24 cellular contexts compared by ENCODE assay signal in genomic region chr1:173005196-173005864, GRCh38. TPM values are rescaled to one million over a fixed set of nuclear protein-coding genes. Genes with fewer than 3 reads are reported as not detected.
DNase-seq lines count a peak whose midpoint lies in the region; ATAC-seq and TF ChIP-seq lines count a peak whose summit lies in the region.
"Had no signal": no experiment of that assay in that cellular context is flagged by ENCODE, and none has a peak within 500 bp of the region (broad histone marks: within the 10 kb centered on the region; RNA-seq: fewer than 3 reads in every experiment).

No MANE protein-coding gene starts in this region.

- H3K4me3 Mint-ChIP-seq in CD4-positive, alpha-beta T cell = no peak overlapping the region
- H3K4me3 Mint-ChIP-seq: activated CD4-positive, alpha-beta T cell treated with anti-CD3 and anti-CD28 coated beads for 36 hours; activated CD8-positive, alpha-beta memory T cell treated with anti-CD3 and anti-CD28 coated beads, Interleukin-2, amount 10 ng/mL, durations not matched to agents 7 days and 5 days; activated naive CD8-positive, alpha-beta T cell treated with anti-CD3 and anti-CD28 coated beads for 36 hours; activated T-helper 17 cell treated with anti-CD3 and anti-CD28 coated beads, Interleukin-2, amount 50 U/mL, for 72 hours; brain; neural progenitor cell; stimulated activated naive CD8-positive, alpha-beta T cell treated with anti-CD3 and anti-CD28 coated beads, Interleukin-15, amount 100 ng/mL, for 72 hours had no signal

- in situ Hi-C loops in brain microvascular endothelial cell (cut with HindIII; ENCODE audit: low pct_ligation_motif_present, low sequenced_read_pairs) = no loop called here

- no peaks in the 10 kb centered on the region for H3K27me3 Mint-ChIP-seq in CD4-positive, alpha-beta T cell
- H3K27me3 Mint-ChIP-seq: activated CD4-positive, alpha-beta T cell treated with anti-CD3 and anti-CD28 coated beads for 36 hours; activated CD8-positive, alpha-beta memory T cell treated with anti-CD3 and anti-CD28 coated beads, Interleukin-2, amount 10 ng/mL, durations not matched to agents 7 days and 5 days; activated naive CD8-positive, alpha-beta T cell treated with anti-CD3 and anti-CD28 coated beads for 36 hours; activated T-helper 17 cell treated with anti-CD3 and anti-CD28 coated beads, Interleukin-2, amount 50 U/mL, for 72 hours; brain; stimulated activated naive CD8-positive, alpha-beta T cell treated with anti-CD3 and anti-CD28 coated beads, Interleukin-15, amount 100 ng/mL, for 72 hours had no signal

- H3K27me3 ChIP-seq in brain microvascular endothelial cell (replicated peaks) = no peaks in the 10 kb centered on the region
- H3K27me3 ChIP-seq in CD4-positive, alpha-beta T cell (ENCODE audit: control insufficient read depth, insufficient read depth, low read length) = no peaks in the 10 kb centered on the region
- H3K27me3 ChIP-seq: left lung, neural progenitor cell, tibial nerve had no signal

- H3K27ac Mint-ChIP-seq in CD4-positive, alpha-beta T cell = no peak overlapping the region
- H3K27ac Mint-ChIP-seq: activated CD4-positive, alpha-beta T cell treated with anti-CD3 and anti-CD28 coated beads for 36 hours; activated CD8-positive, alpha-beta memory T cell treated with anti-CD3 and anti-CD28 coated beads, Interleukin-2, amount 10 ng/mL, durations not matched to agents 7 days and 5 days; activated naive CD8-positive, alpha-beta T cell treated with anti-CD3 and anti-CD28 coated beads for 36 hours; activated T-helper 17 cell treated with anti-CD3 and anti-CD28 coated beads, Interleukin-2, amount 50 U/mL, for 72 hours; brain; neural progenitor cell; stimulated activated naive CD8-positive, alpha-beta T cell treated with anti-CD3 and anti-CD28 coated beads, Interleukin-15, amount 100 ng/mL, for 72 hours had no signal

- H3K4me1 Mint-ChIP-seq in CD4-positive, alpha-beta T cell (ENCODE audit: low read depth) = peaks cover 12% of the 10 kb centered on the region
- H3K4me1 Mint-ChIP-seq: activated CD8-positive, alpha-beta memory T cell treated with anti-CD3 and anti-CD28 coated beads, Interleukin-2, amount 10 ng/mL, durations not matched to agents 7 days and 5 days; brain; neural progenitor cell had no signal

- peaks cover 4% of the 10 kb centered on the region for H3K9me3 ChIP-seq in CD4-positive, alpha-beta T cell (ENCODE audit: control insufficient read depth, low read length)

- TF ChIP-seq CTCF in brain microvascular endothelial cell (IDR thresholded peaks at IDR 0.05; ENCODE audit: low read depth, low read length, missing control alignments) = peak; percentile 15
- no peak for TF ChIP-seq CTCF in CD4-positive, alpha-beta T cell (IDR thresholded peaks at IDR 0.05)

- POLR2A ChIA-PET in CD4-positive, alpha-beta T cell (lab: Charles Lee) = no interaction called here

- H3K4me3 ChIP-seq in Jurkat, Clone E6-1 (ENCODE audit: low read length) = no peak overlapping the region
- H3K4me3 ChIP-seq in brain microvascular endothelial cell (ENCODE audit: low read depth, low read length) = no peak overlapping the region
- H3K4me3 ChIP-seq: left lung, neural progenitor cell, smooth muscle cell, tibial nerve had no signal

- H3K9me3 Mint-ChIP-seq in CD4-positive, alpha-beta T cell = no peaks in the 10 kb centered on the region
- H3K9me3 Mint-ChIP-seq: neural progenitor cell had no signal

- DNase-seq in EH (ENCODE audit: low read depth) (peak; percentile 27), brain microvascular endothelial cell (no peak), medulla oblongata (ENCODE audit: extremely low spot score) (peak; percentile 34), occipital lobe (lab: John Stamatoyannopoulos, UW) (no peak), DMS114 treated with DMSO at 0.1 percent for 48 hours (lab: John Stamatoyannopoulos, UW; ENCODE audit: unreplicated experiment) (no peak)
- peak; percentile 26 for DNase-seq in Jurkat, Clone E6-1 (ENCODE audit: low read depth, low spot score)
- DNase-seq in activated naive CD4-positive, alpha-beta T cell (lab: John Stamatoyannopoulos, UW) = no peak
- no peak for DNase-seq in CD4-positive, alpha-beta T cell
- DNase-seq: activated CD4-positive, alpha-beta T cell treated with anti-CD3 and anti-CD28 coated beads for 36 hours; activated CD8-positive, alpha-beta memory T cell treated with anti-CD3 and anti-CD28 coated beads, Interleukin-2, amount 10 ng/mL, durations not matched to agents 7 days and 5 days; activated naive CD8-positive, alpha-beta T cell treated with anti-CD3 and anti-CD28 coated beads for 36 hours; cortex of kidney; DMS79 treated with DMSO at 0.1 percent for 48 hours; GOT3; left lung; NCI-H1105 treated with DMSO at 0.1 percent for 48 hours; NCI-H510A; stimulated activated CD4-positive, alpha-beta T cell treated with anti-CD3 and anti-CD28 coated beads, Interleukin-4, amount 100 ng/mL, for 1 hour; stimulated activated naive CD8-positive, alpha-beta T cell treated with anti-CD3 and anti-CD28 coated beads, Interleukin-15, amount 100 ng/mL, for 72 hours had no signal

- intact Hi-C loops in CD4-positive, alpha-beta T cell (cut with DNase I, micrococcal nuclease) = no loop called here

- CTCF ChIA-PET in CD4-positive, alpha-beta T cell (lab: Charles Lee) = no interaction called here

- no peaks in the 10 kb centered on the region for H3K36me3 ChIP-seq in brain microvascular endothelial cell (replicated peaks)
- H3K36me3 ChIP-seq: left lung, neural progenitor cell, tibial nerve had no signal

- no peak overlapping the region for H3K27ac ChIP-seq in brain microvascular endothelial cell
- no peak overlapping the region for H3K27ac ChIP-seq in CD4-positive, alpha-beta T cell (ENCODE audit: low read depth, low read length)
- H3K27ac ChIP-seq: left lung, neural progenitor cell, tibial nerve had no signal

- no peak for ATAC-seq in CD4-positive, alpha-beta T cell (ENCODE audit: poor library complexity)
- ATAC-seq: activated CD4-positive, alpha-beta T cell treated with anti-CD3 and anti-CD28 coated beads for 36 hours; activated CD8-positive, alpha-beta memory T cell treated with anti-CD3 and anti-CD28 coated beads, Interleukin-2, amount 10 ng/mL, durations not matched to agents 7 days and 5 days; activated T-helper 17 cell treated with anti-CD3 and anti-CD28 coated beads, Interleukin-2, amount 50 U/mL, for 72 hours; left lung; stimulated activated naive CD8-positive, alpha-beta T cell treated with anti-CD3 and anti-CD28 coated beads, Interleukin-15, amount 100 ng/mL, for 72 hours had no signal

- no peaks in the 10 kb centered on the region for H3K36me3 Mint-ChIP-seq in CD4-positive, alpha-beta T cell (ENCODE audit: low read depth)
- H3K36me3 Mint-ChIP-seq: activated naive CD8-positive, alpha-beta T cell treated with anti-CD3 and anti-CD28 coated beads for 36 hours; brain; neural progenitor cell had no signal

RNA-seq across cellular contexts. Expression of gene TNFSF18, which starts 45.4 kb away (rescaled TPM):
- polyA plus RNA-seq in Jurkat, Clone E6-1 (2012; ENCODE audit: insufficient read depth, insufficient read length) = not detected
- total RNA-seq in CD4-positive, alpha-beta T cell = not detected
- total RNA-seq in occipital lobe = 5.5 TPM
- total RNA-seq: activated CD4-positive, alpha-beta T cell treated with anti-CD3 and anti-CD28 coated beads for 36 hours; activated CD8-positive, alpha-beta memory T cell treated with anti-CD3 and anti-CD28 coated beads, Interleukin-2, amount 10 ng/mL, durations not matched to agents 7 days and 5 days; activated naive CD8-positive, alpha-beta T cell treated with anti-CD3 and anti-CD28 coated beads for 36 hours; activated T-helper 17 cell treated with anti-CD3 and anti-CD28 coated beads, Interleukin-2, amount 50 U/mL, for 72 hours; smooth muscle cell; tibial nerve had no signal

Comparison
In these comparisons a context has a peak if more than half of its experiments do, and no peak if none do; other contexts are left out.
1. DNase-seq: peak in EH (single experiment), Jurkat, Clone E6-1 (single experiment) and medulla oblongata (single experiment); none in brain microvascular endothelial cell (single experiment), activated naive CD4-positive, alpha-beta T cell (0 of 4), CD4-positive, alpha-beta T cell (0 of 10), occipital lobe (single experiment) and DMS114 treated with DMSO at 0.1 percent for 48 hours (single experiment).